17 cellular contexts compared by ENCODE assay signal in the genomic region with DNA sequence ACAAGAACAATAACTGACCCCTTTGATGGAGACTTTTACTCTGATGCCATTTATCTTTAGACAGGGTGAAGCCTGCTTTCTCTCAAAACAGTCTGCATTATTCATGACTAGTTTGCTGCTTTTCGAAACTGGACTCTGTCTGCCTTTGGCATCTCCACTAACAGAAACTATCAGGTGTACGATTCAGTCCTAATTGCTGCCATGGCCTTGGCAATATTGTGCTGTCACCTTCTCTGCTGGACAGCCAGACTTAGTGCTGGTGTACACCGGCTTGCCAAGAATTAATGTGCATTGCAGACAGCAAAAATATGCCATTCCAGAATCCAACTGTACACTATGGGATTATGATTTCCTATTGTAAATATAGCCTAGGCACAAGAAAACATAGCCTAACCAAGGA.
"Had no signal": no experiment of that assay in that cellular context is flagged by ENCODE, and none has a peak within 500 bp of the region (broad histone marks: within the 10 kb centered on the region; RNA-seq: fewer than 3 reads in every experiment).

No MANE protein-coding gene starts in this region.

- ATAC-seq: gastroesophageal sphincter; left lobe of liver; lower lobe of right lung; natural killer cell treated with Interleukin-12 subunit alpha and Interleukin-12 subunit beta and Interleukin-15 and Interleukin-18, amount 100 ng/mL, for 72 hours; right lobe of liver; stimulated activated effector memory CD8-positive, alpha-beta T cell treated with anti-CD3 and anti-CD28 coated beads, Interleukin-12 subunit alpha, Interleukin-12 subunit beta, amount 100 ng/mL, for 72 hours had no signal

- DNase-seq: esophagus squamous epithelium; foreskin fibroblast; glutamatergic neuron; kidney; lower lobe of right lung; midbrain; nucleus accumbens; ovary; right lobe of liver; stimulated activated CD4-positive, alpha-beta T cell treated with anti-CD3 and anti-CD28 coated beads, Interleukin-4, amount 100 ng/mL, for 1 hour; stimulated activated CD8-positive, alpha-beta memory T cell treated with anti-CD3 and anti-CD28 coated beads, Interleukin-4, amount 100 ng/mL, for 48 hours; tibial artery; upper lobe of left lung had no signal
